Comparison of ENCODE assay signal across 13 cellular contexts in the genomic region with DNA sequence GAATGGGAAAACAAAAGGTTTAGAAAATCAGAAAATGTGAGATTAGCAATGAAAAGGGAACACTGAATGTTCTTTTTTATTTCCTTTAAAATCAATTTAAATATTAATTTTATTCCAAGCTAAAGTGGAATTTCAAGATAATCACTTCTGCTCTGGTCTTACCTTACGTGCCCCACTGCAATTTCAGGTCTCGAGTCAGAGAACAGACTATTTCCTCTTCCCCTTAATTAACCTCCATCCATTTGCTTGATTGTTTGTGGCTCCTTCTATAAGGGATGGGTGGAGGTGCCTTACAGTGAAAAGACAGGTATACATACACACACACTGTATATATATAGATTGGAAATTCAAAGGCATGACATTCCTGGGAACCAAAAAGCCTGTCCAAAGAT.
A peak's percentile ranks its signal among the peaks of the same experiment; 100 is the strongest.
DNase-seq lines count a peak whose midpoint lies in the region; ATAC-seq, FAIRE-seq and TF ChIP-seq lines count a peak whose summit lies in the region.
"Had no signal": no experiment of that assay in that cellular context is flagged by ENCODE, and none has a peak within 500 bp of the region (broad histone marks: within the 10 kb centered on the region; RNA-seq: fewer than 3 reads in every experiment).

No MANE protein-coding gene starts in this region.

- H3K9me3 ChIP-seq in Caco-2: no peaks in the 10 kb centered on the region
- no peaks in the 10 kb centered on the region for H3K9me3 ChIP-seq in aorta (ENCODE audit: control insufficient read depth, low read length)
- H3K9me3 ChIP-seq: transverse colon had no signal

- ATAC-seq in HG03354 (IDR thresholded peaks at IDR 0.05; ENCODE audit: poor library complexity, severe bottlenecking, unreplicated experiment) (peak; percentile 23), activated B cell treated with CpG ODN at 0.5 μM for 24 hours (ENCODE audit: low read depth) (peak; percentile 40), naive B cell (ENCODE audit: low read depth in 2 of 2) (peak; percentile 68), aorta (ENCODE audit: low FRiP score) (no peak), GM19023 (IDR thresholded peaks at IDR 0.05; ENCODE audit: unreplicated experiment) (no peak)
- ATAC-seq: left ventricle myocardium superior had no signal

- H3K27me3 ChIP-seq in Caco-2 (replicated peaks; ENCODE audit: control insufficient read depth, insufficient read depth, low read length): no peaks in the 10 kb centered on the region
- no peaks in the 10 kb centered on the region for H3K27me3 ChIP-seq in aorta (ENCODE audit: control insufficient read depth in 1 of 2, insufficient read depth in 2 of 2, low read length in 1 of 2)
- H3K27me3 ChIP-seq: transverse colon had no signal

- TF ChIP-seq CTCF in Caco-2 (IDR thresholded peaks at IDR 0.05; ENCODE audit: insufficient read depth in 1 of 2, low read depth in 1 of 2, low read length in 1 of 2, severe bottlenecking in 1 of 2, unreplicated experiment in 1 of 2): no peak
- TF ChIP-seq CTCF in activated B cell treated with CpG ODN at 0.5 μM for 24 hours (IDR thresholded peaks at IDR 0.05): no peak

- H3K27ac ChIP-seq in aorta (ENCODE audit: low read depth in 1 of 2, low read length in 2 of 2): no peak overlapping the region
- H3K27ac ChIP-seq: transverse colon had no signal

- no peak for DNase-seq in Caco-2
- no peak for DNase-seq in activated B cell treated with CpG ODN at 0.5 μM for 24 hours
- peak; percentile 71 for DNase-seq in naive B cell
- no peak for DNase-seq in HTR-8/SVneo (ENCODE audit: insufficient read length, low spot score)
- DNase-seq in aorta: no peak
- no peak for DNase-seq in iPS-NIHi11 (ENCODE audit: low spot score)
- DNase-seq: left ventricle myocardium superior, NCI-H1694 treated with DMSO at 0.1 percent for 48 hours had no signal

- no peaks in the 10 kb centered on the region for H3K27me3 Mint-ChIP-seq in Caco-2 (ENCODE audit: insufficient read depth, unreplicated experiment)
- no peaks in the 10 kb centered on the region for H3K27me3 Mint-ChIP-seq in activated B cell treated with CpG ODN at 0.5 μM for 24 hours
- no peaks in the 10 kb centered on the region for H3K27me3 Mint-ChIP-seq in naive B cell

- peak overlapping the region; percentile 63 for H3K27ac Mint-ChIP-seq in Caco-2 (ENCODE audit: unreplicated experiment)
- H3K27ac Mint-ChIP-seq in activated B cell treated with CpG ODN at 0.5 μM for 24 hours: peak overlapping the region; percentile 96
- peak overlapping the region; percentile 78 to 98 (median 92) for H3K27ac Mint-ChIP-seq in naive B cell

- no peak for FAIRE-seq in HTR-8/SVneo (lab: Jason Lieb, UNC)
- FAIRE-seq: TTC549 had no signal

- POLR2A ChIA-PET in Caco-2 (lab: Charles Lee) (no interaction called here), activated B cell treated with CpG ODN at 0.5 μM for 24 hours (lab: Charles Lee) (interaction anchor here (0.7 to 10.5 kb wide), 13 partner anchors 7 to 142 kb away, joined by 3 to 122 read pairs (median 4); partner anchors contain the start of gene UGCG)

- no TSS peak for BruUV-seq in Caco-2 (replicated peaks; lab: Mats Ljungman, UMichigan)

- peaks cover 39% of the 10 kb centered on the region for H3K4me1 ChIP-seq in Caco-2
- no peaks in the 10 kb centered on the region for H3K4me1 ChIP-seq in aorta (ENCODE audit: control insufficient read depth in 1 of 2, insufficient read depth in 2 of 2, low read length in 2 of 2)

- peaks cover 24% of the 10 kb centered on the region for H3K4me1 Mint-ChIP-seq in Caco-2 (ENCODE audit: low read depth, unreplicated experiment)
- H3K4me1 Mint-ChIP-seq in activated B cell treated with CpG ODN at 0.5 μM for 24 hours: peaks cover 83% of the 10 kb centered on the region
- H3K4me1 Mint-ChIP-seq in naive B cell: peaks cover 62 to 91% (median 77%) of the 10 kb centered on the region in 3 donors

- intact Hi-C loops in Caco-2 (cut with micrococcal nuclease; ENCODE audit: unreplicated experiment) (no loop called here), activated B cell treated with CpG ODN at 0.5 μM for 24 hours (cut with micrococcal nuclease) (no loop called here), aorta (cut with DNase I) (no loop called here)

- H3K36me3 ChIP-seq in Caco-2 (ENCODE audit: control insufficient read depth, insufficient read depth, low read length): peaks cover 4% of the 10 kb centered on the region
- no peaks in the 10 kb centered on the region for H3K36me3 ChIP-seq in aorta (ENCODE audit: control insufficient read depth in 1 of 2, insufficient read depth in 2 of 2, low read length in 1 of 2)
- H3K36me3 ChIP-seq: transverse colon had no signal

- CTCF ChIA-PET in Caco-2 (lab: Charles Lee): no interaction called here
- CTCF ChIA-PET in activated B cell treated with CpG ODN at 0.5 μM for 24 hours (lab: Charles Lee): interaction anchor here (1.0 kb wide), 1 partner anchor 37 kb away, joined by 3 read pairs; no protein-coding TSS in a partner anchor

- H3K4me3 Mint-ChIP-seq in Caco-2 (ENCODE audit: unreplicated experiment): no peak overlapping the region
- peak overlapping the region; percentile 68 for H3K4me3 Mint-ChIP-seq in activated B cell treated with CpG ODN at 0.5 μM for 24 hours
- H3K4me3 Mint-ChIP-seq in naive B cell: peak overlapping the region; percentile 48 to 89 (median 83)

- H3K4me3 ChIP-seq in Caco-2 (ENCODE audit: low read depth, low read length) (no peak overlapping the region), aorta (ENCODE audit: low read length in 2 of 2) (no peak overlapping the region)
- H3K4me3 ChIP-seq: transverse colon had no signal

- peaks cover 72% of the 10 kb centered on the region for H3K36me3 Mint-ChIP-seq in Caco-2 (ENCODE audit: insufficient read depth, unreplicated experiment)
- peaks cover 7% of the 10 kb centered on the region for H3K36me3 Mint-ChIP-seq in activated B cell treated with CpG ODN at 0.5 μM for 24 hours (ENCODE audit: low read depth)
- no peaks in the 10 kb centered on the region for H3K36me3 Mint-ChIP-seq in naive B cell

- 89 to 90% methylated on average over 2 of the region's 2 CpGs for WGBS in aorta, 2 donors

- H3K9me3 Mint-ChIP-seq in Caco-2 (ENCODE audit: unreplicated experiment) (no peaks in the 10 kb centered on the region), activated B cell treated with CpG ODN at 0.5 μM for 24 hours (no peaks in the 10 kb centered on the region), naive B cell (no peaks in the 10 kb centered on the region)
- H3K9me3 Mint-ChIP-seq: activated naive CD4-positive, alpha-beta T cell treated with anti-CD3 and anti-CD28 coated beads, Interleukin-2, amount 50 U/mL, for 72 hours had no signal

Comparison
In these comparisons a context has a peak if more than half of its experiments do, and no peak if none do; other contexts are left out.
1. ATAC-seq: peak in HG03354 (single experiment), activated B cell treated with CpG ODN at 0.5 μM for 24 hours (single experiment) and naive B cell (2 of 2); none in aorta (single experiment) and GM19023 (single experiment).
2. Peak in every context shown above with its lines, with median percentiles within 50 percentile points of each other: H3K27ac Mint-ChIP-seq.